ENCODE assay signal across 14 cellular contexts in the genomic region with DNA sequence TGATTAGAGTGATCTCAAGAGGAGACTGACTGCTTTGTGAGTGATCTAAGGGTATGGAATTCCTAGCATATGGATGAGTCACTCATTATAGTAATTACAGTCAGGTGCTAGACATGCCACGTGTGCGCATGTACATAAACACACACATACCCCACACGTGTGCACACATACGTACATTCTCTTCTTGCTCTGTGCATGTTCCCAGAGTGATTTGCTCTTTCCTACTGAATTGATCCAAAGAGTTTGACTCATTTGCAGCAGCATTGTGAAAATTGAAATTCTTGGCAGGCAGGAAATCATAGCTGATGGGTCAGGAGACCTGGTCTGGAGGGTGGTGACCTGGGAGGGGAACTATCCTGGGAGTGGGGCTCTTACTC.
DNase-seq lines count a peak whose midpoint lies in the region; ATAC-seq and TF ChIP-seq lines count a peak whose summit lies in the region.
"Had no signal": no experiment of that assay in that cellular context is flagged by ENCODE, and none has a peak within 500 bp of the region (broad histone marks: within the 10 kb centered on the region; RNA-seq: fewer than 3 reads in every experiment).

No MANE protein-coding gene starts in this region.

- TF ChIP-seq POLR2A in stomach (IDR thresholded peaks at IDR 0.05), result no peak

- intact Hi-C loops in stomach (cut with DNase I; ENCODE audit: low total_unique reads), result no loop called here

- H3K27ac ChIP-seq in angular gyrus (ENCODE audit: low read depth, low read length) (peak overlapping the region; percentile 85), stomach (peak overlapping the region in 3 of 5 donors; percentile 22 to 36 (median 27))
- H3K27ac ChIP-seq: PC-9, VCaP had no signal

- no peak for TF ChIP-seq EP300 in stomach (IDR thresholded peaks at IDR 0.05)

- ATAC-seq in GM18861 (IDR thresholded peaks at IDR 0.05; ENCODE audit: unreplicated experiment) (no peak), HG03460 (IDR thresholded peaks at IDR 0.05; ENCODE audit: unreplicated experiment) (no peak)
- ATAC-seq: activated naive CD8-positive, alpha-beta T cell treated with anti-CD3 and anti-CD28 coated beads, Interleukin-2, amount 50 U/mL, for 24 hours had no signal

- H3K9me3 ChIP-seq in stomach, result no peaks in the 10 kb centered on the region

- peaks cover 0 to 6% (median 2%) of the 10 kb centered on the region in 4 donors for H3K36me3 ChIP-seq in stomach

- no peak overlapping the region for H3K4me3 ChIP-seq in HFF-Myc (replicated peaks; ENCODE audit: low read depth, low read length)
- no peak overlapping the region for H3K4me3 ChIP-seq in stomach
- H3K4me3 ChIP-seq: PC-9 had no signal

- no peak for TF ChIP-seq CTCF in HFF-Myc (IDR thresholded peaks at IDR 0.05; ENCODE audit: low read depth, low read length, missing control alignments)
- no peak for TF ChIP-seq CTCF in stomach (IDR thresholded peaks at IDR 0.05)

- DNase-seq in HFF-Myc (ENCODE audit: extremely low read depth, low read depth), result peak; percentile 32
- DNase-seq in fibroblast of peridontal ligament (ENCODE audit: extremely low read depth), result peak; percentile 46
- no peak for DNase-seq in stomach
- DNase-seq in kidney tubule cell (ENCODE audit: low spot score), result no peak
- DNase-seq: activated naive CD8-positive, alpha-beta T cell treated with anti-CD3 and anti-CD28 coated beads, Interleukin-2, amount 50 U/mL, for 24 hours; central memory CD4-positive, alpha-beta T cell; DMS153; MM.1S; NCI-H2081 treated with DMSO at 0.1 percent for 48 hours; PC-9 had no signal

- no peaks in the 10 kb centered on the region for H3K27me3 ChIP-seq in stomach

- WGBS in stomach, 5 donors, result 84 to 96% (median 89%) methylated on average over 4 of the region's 4 CpGs

- peaks cover 5 to 37% (median 21%) of the 10 kb centered on the region in 4 donors for H3K4me1 ChIP-seq in stomach

Comparison
In these comparisons a context has a peak if more than half of its experiments do, and no peak if none do; other contexts are left out.
1. DNase-seq: peak in HFF-Myc (single experiment) and fibroblast of peridontal ligament (single experiment); none in stomach (single experiment) and kidney tubule cell (single experiment).